Comparison of ENCODE assay signal across 17 cellular contexts in the genomic region with DNA sequence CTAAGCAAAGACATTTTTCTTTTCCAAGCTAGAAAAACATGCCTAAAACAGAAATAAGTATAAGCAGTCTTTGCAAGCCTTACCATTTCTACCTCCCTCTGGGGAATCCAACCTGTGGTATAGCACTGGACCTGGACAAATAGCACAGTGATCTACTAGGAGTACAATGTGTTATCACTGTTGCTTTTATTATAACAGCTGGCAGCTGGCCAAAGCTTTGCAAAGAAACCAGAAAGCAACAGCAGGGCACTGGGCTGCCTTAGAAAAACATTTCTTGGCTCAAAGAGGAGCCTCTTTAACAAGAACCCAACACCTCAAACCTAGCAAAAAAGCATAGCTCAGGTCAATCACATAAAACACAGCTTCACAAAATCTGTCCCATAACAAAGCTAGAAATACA.
DNase-seq lines count a peak whose midpoint lies in the region; ATAC-seq lines count a peak whose summit lies in the region.
"Had no signal": no experiment of that assay in that cellular context is flagged by ENCODE, and none has a peak within 500 bp of the region (broad histone marks: within the 10 kb centered on the region; RNA-seq: fewer than 3 reads in every experiment).

No MANE protein-coding gene starts in this region.

- in situ Hi-C loops in G401 (cut with HindIII; ENCODE audit: low sequenced_read_pairs) = no loop called here

- DNase-seq in COLO829 (ENCODE audit: low spot score) (peak; percentile 17), G401 (ENCODE audit: low spot score) (peak; percentile 86), NCI-H748 treated with DMSO at 0.1 percent for 48 hours (lab: John Stamatoyannopoulos, UW) (peak; percentile 9), dermis blood vessel endothelial cell (peak; percentile 42), NCI-H1930 (lab: John Stamatoyannopoulos, UW) (no peak)
- DNase-seq: activated CD4-positive, alpha-beta memory T cell treated with anti-CD3 and anti-CD28 coated beads for 36 hours; AML-193; cortex of kidney; glutamatergic neuron; Kasumi-1; mesenchymal stem cell; NCI-H226; SW 1271 had no signal

- ATAC-seq in HG02852 (IDR thresholded peaks at IDR 0.05; ENCODE audit: unreplicated experiment) (no peak), GM18519 (IDR thresholded peaks at IDR 0.05; ENCODE audit: low FRiP score, unreplicated experiment) (no peak), GM18861 (IDR thresholded peaks at IDR 0.05; ENCODE audit: unreplicated experiment) (no peak)
- ATAC-seq: esophagus mucosa had no signal

Comparison
In these comparisons a context has a peak if more than half of its experiments do, and no peak if none do; other contexts are left out.
1. DNase-seq: peak in COLO829 (single experiment), G401 (single experiment), NCI-H748 treated with DMSO at 0.1 percent for 48 hours (single experiment) and dermis blood vessel endothelial cell (single experiment); none in NCI-H1930 (0 of 2).